ENCODE assay signal across 8 cellular contexts in genomic region chr18:76658627-76659026, GRCh38.
DNase-seq lines count a peak whose midpoint lies in the region; ATAC-seq, FAIRE-seq and TF ChIP-seq lines count a peak whose summit lies in the region.

No MANE protein-coding gene starts in this region.

- 0 out of 2 replicates have a peak overlapping the region, but pooled peaks have one; percentile 31 for H2AFZ ChIP-seq in Loucy (ENCODE audit: low read length)

- no peaks in the 10 kb centered on the region for H3K9me2 ChIP-seq in Loucy (replicated peaks; ENCODE audit: low read depth, low read length)

- H3F3A ChIP-seq in Loucy (ENCODE audit: low read depth), result peaks cover 3% of the 10 kb centered on the region; the same call in 1 of the 2 replicates

- WGBS in testis, 2 donors, result 68 to 69% methylated on average over 7 of the region's 7 CpGs

- H3K4me3 ChIP-seq in cardiac muscle cell, result no peak overlapping the region
- H3K4me3 ChIP-seq in left ventricle myocardium inferior, result no peak overlapping the region
- H3K4me3 ChIP-seq in Loucy (ENCODE audit: low read length, poor library complexity, severe bottlenecking), result peak overlapping the region; percentile 65
- H3K4me3 ChIP-seq in testis, result no peak overlapping the region
- H3K4me3 ChIP-seq in kidney (ENCODE audit: low read length in 2 of 2), result no peak overlapping the region
- no peak overlapping the region for H3K4me3 ChIP-seq in mucosa of descending colon

- DNase-seq in cardiac muscle cell (ENCODE audit: low read depth in 1 of 2, low spot score in 1 of 2) (peak in 1 of 2 donors; percentile 23), left ventricle myocardium inferior (no peak), ecto neural progenitor cell (ENCODE audit: low spot score) (peak; percentile 76), testis (no peak), NCI-H774 (lab: John Stamatoyannopoulos, UW) (no peak), kidney (no peak), mucosa of descending colon (no peak)

- TF ChIP-seq POLR2A in testis (IDR thresholded peaks at IDR 0.05), result no peak

- no peaks in the 10 kb centered on the region for H3K36me3 ChIP-seq in cardiac muscle cell
- H3K36me3 ChIP-seq in left ventricle myocardium inferior, result no peaks in the 10 kb centered on the region
- H3K36me3 ChIP-seq in Loucy (ENCODE audit: insufficient read depth, low read length), result no peaks in the 10 kb centered on the region
- H3K36me3 ChIP-seq in testis (ENCODE audit: low read depth, missing control alignments), result no peaks in the 10 kb centered on the region
- H3K36me3 ChIP-seq in kidney (ENCODE audit: control insufficient read depth in 1 of 2, insufficient read depth in 2 of 2, low read length in 2 of 2), result no peaks in the 10 kb centered on the region
- no peaks in the 10 kb centered on the region for H3K36me3 ChIP-seq in mucosa of descending colon (ENCODE audit: low read depth)

- TF ChIP-seq CTCF in cardiac muscle cell (IDR thresholded peaks at IDR 0.05; ENCODE audit: low read depth, low read length) (peak; percentile 41), left ventricle myocardium inferior (IDR thresholded peaks at IDR 0.05; ENCODE audit: borderline replicate concordance) (no peak), Loucy (conservative IDR thresholded peaks at IDR 0.05; ENCODE audit: low read length) (peak; percentile 94), testis (IDR thresholded peaks at IDR 0.05) (peak in 2 of 3 experiments; percentile 31 to 39), kidney (IDR thresholded peaks at IDR 0.05; ENCODE audit: borderline replicate concordance, extremely low read depth, insufficient read depth) (no peak), mucosa of descending colon (IDR thresholded peaks at IDR 0.05) (no peak)

- H3K27me3 ChIP-seq in cardiac muscle cell (peaks cover 13% of the 10 kb centered on the region), left ventricle myocardium inferior (ENCODE audit: low read depth) (peaks cover 52% of the 10 kb centered on the region), Loucy (ENCODE audit: insufficient read depth, low read length, poor library complexity, severe bottlenecking) (no peaks in the 10 kb centered on the region), testis (no peaks in the 10 kb centered on the region)

- intact Hi-C loops in left ventricle myocardium inferior (cut with micrococcal nuclease), result no loop called here
- intact Hi-C loops in testis (cut with DNase I; ENCODE audit: low total_unique reads), result no loop called here
- intact Hi-C loops in kidney (cut with DNase I), result no loop called here
- intact Hi-C loops in mucosa of descending colon (cut with DNase I, micrococcal nuclease), result no loop called here

- H3K27ac ChIP-seq in cardiac muscle cell (no peak overlapping the region), left ventricle myocardium inferior (replicated peaks) (no peak overlapping the region), testis (no peak overlapping the region), kidney (ENCODE audit: low read depth in 2 of 2, low read length in 2 of 2) (no peak overlapping the region)

- FAIRE-seq in kidney (lab: Jason Lieb, UNC), result no peak

- ATAC-seq in mucosa of descending colon, result no peak

- H4K20me1 ChIP-seq in Loucy (ENCODE audit: insufficient read depth, low read length, poor library complexity, severe bottlenecking), result no peaks in the 10 kb centered on the region

- H3K9me3 ChIP-seq in cardiac muscle cell (ENCODE audit: low read depth) (no peaks in the 10 kb centered on the region), left ventricle myocardium inferior (replicated peaks) (no peaks in the 10 kb centered on the region), Loucy (ENCODE audit: insufficient read depth, low read depth, low read length) (no peaks in the 10 kb centered on the region), testis (no peaks in the 10 kb centered on the region), kidney (ENCODE audit: control insufficient read depth in 1 of 2, low read length in 2 of 2) (no peaks in the 10 kb centered on the region), mucosa of descending colon (no peaks in the 10 kb centered on the region)

- H3K4me2 ChIP-seq in Loucy (ENCODE audit: low read depth, low read length, poor library complexity, severe bottlenecking), result peak overlapping the region; percentile 85

- H3K79me2 ChIP-seq in Loucy (ENCODE audit: insufficient read depth, low read length), result no peaks in the 10 kb centered on the region

- H3K4me1 ChIP-seq in cardiac muscle cell (ENCODE audit: low read depth) (no peaks in the 10 kb centered on the region), left ventricle myocardium inferior (no peaks in the 10 kb centered on the region), Loucy (ENCODE audit: insufficient read depth, low read length, poor library complexity, severe bottlenecking) (peaks cover 54% of the 10 kb centered on the region), testis (peaks cover 17% of the 10 kb centered on the region), kidney (ENCODE audit: control insufficient read depth in 1 of 2, insufficient read depth in 1 of 2, low read depth in 1 of 2, low read length in 2 of 2) (no peaks in the 10 kb centered on the region), mucosa of descending colon (ENCODE audit: low read depth) (no peaks in the 10 kb centered on the region)

- H3K9ac ChIP-seq in Loucy (ENCODE audit: low read depth, low read length, poor library complexity, severe bottlenecking), result peak overlapping the region; percentile 55
- no peak overlapping the region for H3K9ac ChIP-seq in kidney (ENCODE audit: low read length in 2 of 2)

Comparison
In these comparisons a context has a peak if more than half of its experiments do, and no peak if none do; other contexts are left out.
1. CTCF ChIP-seq: peak in cardiac muscle cell (single experiment), Loucy (single experiment) and testis (2 of 3); none in left ventricle myocardium inferior (single experiment), kidney (single experiment) and mucosa of descending colon (single experiment).